ENCODE assay signal across 1 cellular context in genomic region chr5:81753429-81753828, GRCh38.
TF ChIP-seq lines count a peak whose summit lies in the region.

No MANE protein-coding gene starts in this region.

TF ChIP-seq in H1, 55 proteins besides CTCF, POLR2A, EP300 and RAD21 (continued from another document):
- TF ChIP-seq POU5F1 (IDR thresholded peaks at IDR 0.05; ENCODE audit: low read depth, low read length) (no peak), RNF2 (IDR thresholded peaks at IDR 0.05; ENCODE audit: borderline replicate concordance, low read depth, low read length, missing control alignments, poor library complexity, severe bottlenecking) (no peak), SAP30 (IDR thresholded peaks at IDR 0.05; ENCODE audit: insufficient read depth, insufficient replicate concordance, low read length) (no peak), GTF2F1 (IDR thresholded peaks at IDR 0.05; ENCODE audit: borderline replicate concordance, low read depth, low read length) (no peak), EZH2 (IDR thresholded peaks at IDR 0.05; ENCODE audit: low read depth, low read length, severe bottlenecking) (no peak), TCF12 (IDR thresholded peaks at IDR 0.05; ENCODE audit: low read depth, low read length) (no peak), TBP (IDR thresholded peaks at IDR 0.05; ENCODE audit: low read depth, low read length) (no peak), HDAC6 (IDR thresholded peaks at IDR 0.05; ENCODE audit: low read depth, low read length) (no peak), BRCA1 (IDR thresholded peaks at IDR 0.05; ENCODE audit: low read depth, low read length) (no peak)
